1 cellular context compared by ENCODE assay signal in the genomic region with DNA sequence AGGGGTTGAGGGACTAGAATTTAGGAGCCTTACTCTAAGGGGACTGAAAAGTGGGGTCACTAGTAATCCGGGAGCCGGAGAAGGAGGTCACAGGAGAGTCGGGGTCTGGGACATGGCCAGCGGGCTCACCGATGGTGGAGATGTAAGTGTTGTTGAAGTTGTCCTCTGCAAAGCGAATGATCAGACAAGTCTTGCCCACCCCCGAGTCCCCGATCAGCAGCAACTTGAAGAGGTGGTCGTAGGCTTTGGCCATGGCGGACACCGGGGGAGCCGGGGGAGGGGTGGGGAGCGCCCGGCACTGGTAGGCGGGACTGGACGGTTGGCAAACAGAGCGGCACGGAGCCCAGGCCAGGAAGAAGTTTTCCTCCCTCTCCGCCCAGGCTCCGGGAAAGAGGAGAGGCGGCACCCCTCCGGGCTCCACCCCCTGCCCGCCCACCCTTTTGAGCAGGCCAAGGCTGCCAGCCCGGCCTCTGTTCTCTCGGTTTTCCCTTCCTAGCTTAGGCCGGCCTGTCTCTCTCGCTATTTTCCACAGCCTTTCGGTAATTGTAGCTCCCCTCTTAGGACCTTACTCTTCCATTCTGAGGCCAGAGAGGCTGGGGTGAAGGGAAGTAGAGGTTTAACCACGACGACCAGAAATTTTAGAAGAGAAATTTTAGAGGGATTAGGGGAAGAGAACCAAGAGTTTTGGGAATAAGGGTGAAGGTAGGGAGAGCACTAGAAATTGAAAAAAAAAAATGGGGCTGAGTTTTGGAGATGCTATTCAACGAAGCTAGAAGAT.
TF ChIP-seq lines count a peak whose summit lies in the region.

A gene (minus strand): TSS at position 356 of the 778 bp plus-strand sequence. CDS start 103 bp downstream, at position 253.

TF ChIP-seq in GM12878, 131 proteins besides CTCF, POLR2A, EP300 and RAD21:
- 0 out of 2 replicates have a peak, but pooled peaks have one; percentile 14 for TF ChIP-seq YY1 (IDR thresholded peaks at IDR 0.05; ENCODE audit: low read depth, low read length)
- TF ChIP-seq SREBF2 (IDR thresholded peaks at IDR 0.05; ENCODE audit: low read length), result no peak
- TF ChIP-seq IKZF2 (IDR thresholded peaks at IDR 0.05), result peak in 1 of 2 experiments; percentile 8; a peak in 1 of 4 replicates
- TF ChIP-seq ETV6 (conservative IDR thresholded peaks at IDR 0.05 in 1 of 2, IDR thresholded peaks at IDR 0.05 in 1 of 2; ENCODE audit: borderline replicate concordance in 1 of 2, low read depth in 1 of 2), result no peak
- TF ChIP-seq, protein P1, sequence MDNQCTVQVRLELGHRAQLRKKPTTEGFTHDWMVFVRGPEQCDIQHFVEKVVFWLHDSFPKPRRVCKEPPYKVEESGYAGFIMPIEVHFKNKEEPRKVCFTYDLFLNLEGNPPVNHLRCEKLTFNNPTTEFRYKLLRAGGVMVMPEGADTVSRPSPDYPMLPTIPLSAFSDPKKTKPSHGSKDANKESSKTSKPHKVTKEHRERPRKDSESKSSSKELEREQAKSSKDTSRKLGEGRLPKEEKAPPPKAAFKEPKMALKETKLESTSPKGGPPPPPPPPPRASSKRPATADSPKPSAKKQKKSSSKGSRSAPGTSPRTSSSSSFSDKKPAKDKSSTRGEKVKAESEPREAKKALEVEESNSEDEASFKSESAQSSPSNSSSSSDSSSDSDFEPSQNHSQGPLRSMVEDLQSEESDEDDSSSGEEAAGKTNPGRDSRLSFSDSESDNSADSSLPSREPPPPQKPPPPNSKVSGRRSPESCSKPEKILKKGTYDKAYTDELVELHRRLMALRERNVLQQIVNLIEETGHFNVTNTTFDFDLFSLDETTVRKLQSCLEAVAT (IDR thresholded peaks at IDR 0.05), result peak; percentile 8; the same call in 1 of the 2 replicates
TF ChIP-seq in GM12878: peak in this region for 3.
